Comparison of ENCODE assay signal across 8 cellular contexts in genomic region chr12:1797011-1797901, GRCh38. TPM values are rescaled to one million over a fixed set of nuclear protein-coding genes. Genes with fewer than 3 reads are reported as not detected.
DNase-seq lines count a peak whose midpoint lies in the region; ATAC-seq and TF ChIP-seq lines count a peak whose summit lies in the region.

No MANE protein-coding gene starts in this region.

- H3K36me3 ChIP-seq in esophagus squamous epithelium (no peaks in the 10 kb centered on the region), psoas muscle (ENCODE audit: insufficient read depth in 1 of 2, low read depth in 1 of 2) (no peaks in the 10 kb centered on the region)

- 23% methylated on average over 7 of the region's 71 CpGs; no CpG with 5 or more reads in 1 of the 2 donors for WGBS in esophagus squamous epithelium, 2 donors
- WGBS in psoas muscle, 3 donors, result 35 to 53% (median 38%) methylated on average over 68 to 71 of the region's 71 CpGs

- ATAC-seq in HG03439 (IDR thresholded peaks at IDR 0.05; ENCODE audit: unreplicated experiment), result peak; percentile 6
- peak in 3 of 4 donors; percentile 3 to 28 (median 6) for ATAC-seq in psoas muscle
- no peak for ATAC-seq in HG03378 (IDR thresholded peaks at IDR 0.05; ENCODE audit: unreplicated experiment)

- intact Hi-C loops in esophagus squamous epithelium (cut with DNase I) (loop anchor here (5.0 kb wide), 2 partner anchors 140 to 235 kb away; no protein-coding TSS in a partner anchor), psoas muscle (cut with DNase I) (loop anchor here in 1 of 2 donors (5.0 kb wide), 1 partner anchor 240 kb away; no protein-coding TSS in a partner anchor)

- TF ChIP-seq POLR2A in GM10847 (IDR thresholded peaks at IDR 0.05; ENCODE audit: extremely low read depth, insufficient read length) (peak; percentile 53), esophagus squamous epithelium (IDR thresholded peaks at IDR 0.05) (peak in 2 of 4 donors; percentile 50 to 71)

- no peaks in the 10 kb centered on the region for H3K9me3 ChIP-seq in esophagus squamous epithelium
- H3K9me3 ChIP-seq in psoas muscle, result no peaks in the 10 kb centered on the region

- peak overlapping the region; percentile 52 to 82 (median 74) for H3K4me3 ChIP-seq in esophagus squamous epithelium
- peak overlapping the region; percentile 71 for H3K4me3 ChIP-seq in psoas muscle

- H3K27me3 ChIP-seq in esophagus squamous epithelium (no peaks in the 10 kb centered on the region), psoas muscle (ENCODE audit: insufficient read depth in 3 of 3, low read length in 2 of 3) (no peaks in the 10 kb centered on the region)

- TF ChIP-seq CTCF in esophagus squamous epithelium (IDR thresholded peaks at IDR 0.05), result peak in 1 of 6 experiments; percentile 26
- TF ChIP-seq CTCF in psoas muscle (IDR thresholded peaks at IDR 0.05), result no peak

- peak; percentile 83 for DNase-seq in activated CD8-positive, alpha-beta memory T cell treated with anti-CD3 and anti-CD28 coated beads, Interleukin-2, amount 50 U/mL, for 48 hours
- DNase-seq in esophagus squamous epithelium (lab: John Stamatoyannopoulos, UW), result no peak
- DNase-seq in psoas muscle, result peak; percentile 57 to 79
- DNase-seq in foreskin melanocyte, result no peak
- DNase-seq in hippocampal formation (lab: John Stamatoyannopoulos, UW), result no peak

- H3K27ac ChIP-seq in esophagus squamous epithelium (peak overlapping the region; percentile 82 to 91 (median 89)), psoas muscle (peak overlapping the region; percentile 73)

- H3K4me1 ChIP-seq in esophagus squamous epithelium (peaks cover 9 to 35% (median 12%) of the 10 kb centered on the region in 3 donors), psoas muscle (peaks cover 17% of the 10 kb centered on the region)

RNA-seq across cellular contexts. Expression of gene LRTM2, which starts 23.1 kb away (rescaled TPM):
- not detected for total RNA-seq in esophagus squamous epithelium
- not detected for total RNA-seq in psoas muscle
- polyA plus RNA-seq in psoas muscle, result not detected

Comparison
In these comparisons a context has a peak if more than half of its experiments do, and no peak if none do; other contexts are left out.
1. DNase-seq: peak in activated CD8-positive, alpha-beta memory T cell treated with anti-CD3 and anti-CD28 coated beads, Interleukin-2, amount 50 U/mL, for 48 hours (single experiment) and psoas muscle (2 of 2); none in esophagus squamous epithelium (single experiment), foreskin melanocyte (single experiment) and hippocampal formation (0 of 2).